In genomic region chr1:5242850-5243249, GRCh38 we compare ENCODE assay signal across 1 cellular context.
TF ChIP-seq lines count a peak whose summit lies in the region.

No MANE protein-coding gene starts in this region.

TF ChIP-seq in WTC11, 78 proteins besides CTCF, POLR2A, EP300 and RAD21 (continued from another document):
- TF ChIP-seq FOXP4 (CRISPR knock-in tag; IDR thresholded peaks at IDR 0.05), result no peak
- no peak for TF ChIP-seq CBFB (CRISPR knock-in tag; IDR thresholded peaks at IDR 0.05; ENCODE audit: low read depth)
- TF ChIP-seq IRF2 (CRISPR knock-in tag; IDR thresholded peaks at IDR 0.05; ENCODE audit: borderline replicate concordance, low read depth), result no peak
- no peak for TF ChIP-seq ESRRA (CRISPR knock-in tag; IDR thresholded peaks at IDR 0.05; ENCODE audit: borderline replicate concordance)
- TF ChIP-seq SMAD4 (CRISPR knock-in tag; IDR thresholded peaks at IDR 0.05), result no peak
- no peak for TF ChIP-seq EMX1 (CRISPR knock-in tag; IDR thresholded peaks at IDR 0.05)
- TF ChIP-seq ZBTB21 (CRISPR knock-in tag; IDR thresholded peaks at IDR 0.05; ENCODE audit: borderline replicate concordance), result no peak
- TF ChIP-seq ATF2 (CRISPR knock-in tag; IDR thresholded peaks at IDR 0.05; ENCODE audit: borderline replicate concordance, low read depth), result no peak
- TF ChIP-seq ZNF219 (CRISPR knock-in tag; IDR thresholded peaks at IDR 0.05; ENCODE audit: borderline replicate concordance), result no peak
TF ChIP-seq in WTC11: peak in this region for 0.
